1 cellular context compared by ENCODE assay signal in the genomic region with DNA sequence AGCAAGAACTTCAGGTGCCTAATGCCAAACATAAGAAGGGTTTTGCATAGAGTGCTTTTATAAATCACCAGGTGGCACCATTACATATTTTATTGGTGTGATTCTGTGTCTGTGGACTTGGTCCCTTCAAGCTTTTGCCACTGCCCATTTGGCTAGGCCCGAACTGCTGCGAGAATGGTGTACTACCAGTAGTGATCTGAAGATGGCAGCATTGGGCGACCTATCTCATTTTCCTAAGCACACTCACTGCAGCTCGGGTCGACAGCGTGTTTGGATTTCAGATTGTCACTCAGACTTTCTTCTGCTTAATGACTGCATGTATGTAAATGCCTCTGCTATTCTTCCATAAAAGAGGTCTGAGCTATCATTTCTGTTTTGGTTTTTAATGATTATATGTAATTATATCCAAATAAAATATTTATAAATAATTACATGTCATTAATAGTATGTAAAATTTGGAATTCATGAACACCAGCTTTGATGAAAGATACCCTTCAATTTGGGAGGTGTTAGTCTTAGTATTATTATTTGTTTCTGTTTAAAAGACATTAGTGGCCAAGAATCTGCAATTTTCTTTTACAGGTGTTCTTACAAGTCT.
TF ChIP-seq lines count a peak whose summit lies in the region.

No MANE protein-coding gene starts in this region.

TF ChIP-seq in WTC11, 78 proteins besides CTCF, POLR2A, EP300 and RAD21 (continued from another document):
- TF ChIP-seq, protein P1, sequence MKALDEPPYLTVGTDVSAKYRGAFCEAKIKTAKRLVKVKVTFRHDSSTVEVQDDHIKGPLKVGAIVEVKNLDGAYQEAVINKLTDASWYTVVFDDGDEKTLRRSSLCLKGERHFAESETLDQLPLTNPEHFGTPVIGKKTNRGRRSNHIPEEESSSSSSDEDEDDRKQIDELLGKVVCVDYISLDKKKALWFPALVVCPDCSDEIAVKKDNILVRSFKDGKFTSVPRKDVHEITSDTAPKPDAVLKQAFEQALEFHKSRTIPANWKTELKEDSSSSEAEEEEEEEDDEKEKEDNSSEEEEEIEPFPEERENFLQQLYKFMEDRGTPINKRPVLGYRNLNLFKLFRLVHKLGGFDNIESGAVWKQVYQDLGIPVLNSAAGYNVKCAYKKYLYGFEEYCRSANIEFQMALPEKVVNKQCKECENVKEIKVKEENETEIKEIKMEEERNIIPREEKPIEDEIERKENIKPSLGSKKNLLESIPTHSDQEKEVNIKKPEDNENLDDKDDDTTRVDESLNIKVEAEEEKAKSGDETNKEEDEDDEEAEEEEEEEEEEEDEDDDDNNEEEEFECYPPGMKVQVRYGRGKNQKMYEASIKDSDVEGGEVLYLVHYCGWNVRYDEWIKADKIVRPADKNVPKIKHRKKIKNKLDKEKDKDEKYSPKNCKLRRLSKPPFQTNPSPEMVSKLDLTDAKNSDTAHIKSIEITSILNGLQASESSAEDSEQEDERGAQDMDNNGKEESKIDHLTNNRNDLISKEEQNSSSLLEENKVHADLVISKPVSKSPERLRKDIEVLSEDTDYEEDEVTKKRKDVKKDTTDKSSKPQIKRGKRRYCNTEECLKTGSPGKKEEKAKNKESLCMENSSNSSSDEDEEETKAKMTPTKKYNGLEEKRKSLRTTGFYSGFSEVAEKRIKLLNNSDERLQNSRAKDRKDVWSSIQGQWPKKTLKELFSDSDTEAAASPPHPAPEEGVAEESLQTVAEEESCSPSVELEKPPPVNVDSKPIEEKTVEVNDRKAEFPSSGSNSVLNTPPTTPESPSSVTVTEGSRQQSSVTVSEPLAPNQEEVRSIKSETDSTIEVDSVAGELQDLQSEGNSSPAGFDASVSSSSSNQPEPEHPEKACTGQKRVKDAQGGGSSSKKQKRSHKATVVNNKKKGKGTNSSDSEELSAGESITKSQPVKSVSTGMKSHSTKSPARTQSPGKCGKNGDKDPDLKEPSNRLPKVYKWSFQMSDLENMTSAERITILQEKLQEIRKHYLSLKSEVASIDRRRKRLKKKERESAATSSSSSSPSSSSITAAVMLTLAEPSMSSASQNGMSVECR (CRISPR knock-in tag; IDR thresholded peaks at IDR 0.05; ENCODE audit: borderline replicate concordance) = no peak
- TF ChIP-seq, protein P2, sequence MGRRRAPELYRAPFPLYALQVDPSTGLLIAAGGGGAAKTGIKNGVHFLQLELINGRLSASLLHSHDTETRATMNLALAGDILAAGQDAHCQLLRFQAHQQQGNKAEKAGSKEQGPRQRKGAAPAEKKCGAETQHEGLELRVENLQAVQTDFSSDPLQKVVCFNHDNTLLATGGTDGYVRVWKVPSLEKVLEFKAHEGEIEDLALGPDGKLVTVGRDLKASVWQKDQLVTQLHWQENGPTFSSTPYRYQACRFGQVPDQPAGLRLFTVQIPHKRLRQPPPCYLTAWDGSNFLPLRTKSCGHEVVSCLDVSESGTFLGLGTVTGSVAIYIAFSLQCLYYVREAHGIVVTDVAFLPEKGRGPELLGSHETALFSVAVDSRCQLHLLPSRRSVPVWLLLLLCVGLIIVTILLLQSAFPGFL (CRISPR knock-in tag; IDR thresholded peaks at IDR 0.05; ENCODE audit: borderline replicate concordance) = no peak
- TF ChIP-seq TP53 (CRISPR knock-in tag; IDR thresholded peaks at IDR 0.05) = no peak
- TF ChIP-seq SP1 (CRISPR knock-in tag; conservative IDR thresholded peaks at IDR 0.05) = no peak
- no peak for TF ChIP-seq FOXJ3 (CRISPR knock-in tag; IDR thresholded peaks at IDR 0.05; ENCODE audit: borderline replicate concordance)
TF ChIP-seq in WTC11: peak in this region for 0.
